ENCODE assay signal across 1 cellular context in genomic region chr6:167760979-167761793, GRCh38.
TF ChIP-seq lines count a peak whose summit lies in the region.

No MANE protein-coding gene starts in this region.

TF ChIP-seq in HepG2, 621 proteins besides CTCF, POLR2A, EP300 and RAD21 (continued from another document and continues in another):
- TF ChIP-seq NFIC (IDR thresholded peaks at IDR 0.05; ENCODE audit: low read length) = no peak
- no peak for TF ChIP-seq SCMH1 (CRISPR knock-in tag; IDR thresholded peaks at IDR 0.05; ENCODE audit: borderline replicate concordance)
- peak; percentile 43 for TF ChIP-seq RBM39 (IDR thresholded peaks at IDR 0.05; ENCODE audit: low read depth, low read length, poor library complexity, severe bottlenecking)
- no peak for TF ChIP-seq HCFC1 (IDR thresholded peaks at IDR 0.05; ENCODE audit: low read depth, low read length)
- no peak for TF ChIP-seq ZNF343 (CRISPR knock-in tag; IDR thresholded peaks at IDR 0.05)
- TF ChIP-seq TEF (CRISPR knock-in tag; IDR thresholded peaks at IDR 0.05) = no peak
- peak; percentile 53; the same call in 1 of the 2 replicates for TF ChIP-seq RFXAP (CRISPR knock-in tag; IDR thresholded peaks at IDR 0.05; ENCODE audit: borderline replicate concordance)
- no peak for TF ChIP-seq PAF1 (CRISPR knock-in tag; IDR thresholded peaks at IDR 0.05)
- peak; percentile 82; the same call in 1 of the 2 replicates for TF ChIP-seq MYC (CRISPR knock-in tag; IDR thresholded peaks at IDR 0.05; ENCODE audit: borderline replicate concordance)
- TF ChIP-seq ZNF552 (CRISPR knock-in tag; IDR thresholded peaks at IDR 0.05; ENCODE audit: borderline replicate concordance) = no peak
- peak; percentile 86 for TF ChIP-seq ZNF629 (CRISPR knock-in tag; conservative IDR thresholded peaks at IDR 0.05)
- TF ChIP-seq PPARG (CRISPR knock-in tag; conservative IDR thresholded peaks at IDR 0.05) = peak; percentile 65; the same call in 1 of the 2 replicates
- peak; percentile 75 for TF ChIP-seq NCOR1 (IDR thresholded peaks at IDR 0.05; ENCODE audit: borderline replicate concordance, low read length)
- peak; percentile 79; the same call in 1 of the 2 replicates for TF ChIP-seq NFKB2 (CRISPR knock-in tag; IDR thresholded peaks at IDR 0.05; ENCODE audit: borderline replicate concordance)
- 0 out of 2 replicates have a peak, but pooled peaks have one; percentile 41 for TF ChIP-seq RBAK (CRISPR knock-in tag; IDR thresholded peaks at IDR 0.05)
- TF ChIP-seq ZNF414 (CRISPR knock-in tag; IDR thresholded peaks at IDR 0.05) = peak; percentile 43; the same call in 1 of the 2 replicates
- no peak for TF ChIP-seq ZNF333 (CRISPR knock-in tag; IDR thresholded peaks at IDR 0.05; ENCODE audit: borderline replicate concordance)
- TF ChIP-seq ZNF770 (CRISPR knock-in tag; IDR thresholded peaks at IDR 0.05) = no peak
- TF ChIP-seq HOXA7 (CRISPR knock-in tag; IDR thresholded peaks at IDR 0.05) = no peak
- TF ChIP-seq SRY (CRISPR knock-in tag; IDR thresholded peaks at IDR 0.05) = no peak
- peak; percentile 85 for TF ChIP-seq BRD4 (CRISPR knock-in tag; IDR thresholded peaks at IDR 0.05)
- TF ChIP-seq ZMAT3 (CRISPR knock-in tag; conservative IDR thresholded peaks at IDR 0.05) = no peak
- TF ChIP-seq YEATS4 (CRISPR knock-in tag; IDR thresholded peaks at IDR 0.05; ENCODE audit: borderline replicate concordance) = 0 out of 2 replicates have a peak, but pooled peaks have one; percentile 54
- peak; percentile 56; the same call in 1 of the 2 replicates for TF ChIP-seq HIVEP1 (CRISPR knock-in tag; IDR thresholded peaks at IDR 0.05)
- no peak for TF ChIP-seq ZNF362 (CRISPR knock-in tag; IDR thresholded peaks at IDR 0.05; ENCODE audit: borderline replicate concordance)
- peak; percentile 58 for TF ChIP-seq RCOR2 (CRISPR knock-in tag; IDR thresholded peaks at IDR 0.05)
- peak; percentile 36 for TF ChIP-seq XRCC5 (optimal IDR thresholded peaks at IDR 0.05; ENCODE audit: low read length)
- peak; percentile 96 for TF ChIP-seq NR2C2 (CRISPR knock-in tag; IDR thresholded peaks at IDR 0.05; ENCODE audit: borderline replicate concordance)
- peak; percentile 14; the same call in 1 of the 2 replicates for TF ChIP-seq KDM6A (CRISPR knock-in tag; IDR thresholded peaks at IDR 0.05; ENCODE audit: low read depth)
- TF ChIP-seq ZNF549 (CRISPR knock-in tag; IDR thresholded peaks at IDR 0.05) = no peak
- TF ChIP-seq, protein P1, sequence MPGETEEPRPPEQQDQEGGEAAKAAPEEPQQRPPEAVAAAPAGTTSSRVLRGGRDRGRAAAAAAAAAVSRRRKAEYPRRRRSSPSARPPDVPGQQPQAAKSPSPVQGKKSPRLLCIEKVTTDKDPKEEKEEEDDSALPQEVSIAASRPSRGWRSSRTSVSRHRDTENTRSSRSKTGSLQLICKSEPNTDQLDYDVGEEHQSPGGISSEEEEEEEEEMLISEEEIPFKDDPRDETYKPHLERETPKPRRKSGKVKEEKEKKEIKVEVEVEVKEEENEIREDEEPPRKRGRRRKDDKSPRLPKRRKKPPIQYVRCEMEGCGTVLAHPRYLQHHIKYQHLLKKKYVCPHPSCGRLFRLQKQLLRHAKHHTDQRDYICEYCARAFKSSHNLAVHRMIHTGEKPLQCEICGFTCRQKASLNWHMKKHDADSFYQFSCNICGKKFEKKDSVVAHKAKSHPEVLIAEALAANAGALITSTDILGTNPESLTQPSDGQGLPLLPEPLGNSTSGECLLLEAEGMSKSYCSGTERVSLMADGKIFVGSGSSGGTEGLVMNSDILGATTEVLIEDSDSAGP (CRISPR knock-in tag; IDR thresholded peaks at IDR 0.05; ENCODE audit: borderline replicate concordance) = peak; percentile 82
- no peak for TF ChIP-seq ZNF766 (CRISPR knock-in tag; IDR thresholded peaks at IDR 0.05; ENCODE audit: borderline replicate concordance)
- TF ChIP-seq MEF2D (CRISPR knock-in tag; IDR thresholded peaks at IDR 0.05) = peak; percentile 80
- TF ChIP-seq GTF3A (CRISPR knock-in tag; conservative IDR thresholded peaks at IDR 0.05) = no peak
- 0 out of 2 replicates have a peak, but pooled peaks have one; percentile 30 for TF ChIP-seq HMG20A (CRISPR knock-in tag; IDR thresholded peaks at IDR 0.05; ENCODE audit: borderline replicate concordance)
- 0 out of 2 replicates have a peak, but pooled peaks have one; percentile 21 for TF ChIP-seq SMAD3 (CRISPR knock-in tag; IDR thresholded peaks at IDR 0.05)
- peak; percentile 64 for TF ChIP-seq ZFX (CRISPR knock-in tag; IDR thresholded peaks at IDR 0.05; ENCODE audit: low read depth)
- no peak for TF ChIP-seq ZNF841 (CRISPR knock-in tag; IDR thresholded peaks at IDR 0.05; ENCODE audit: borderline replicate concordance)
- TF ChIP-seq ELF4 (CRISPR knock-in tag; IDR thresholded peaks at IDR 0.05; ENCODE audit: borderline replicate concordance) = no peak
- peak; percentile 87 for TF ChIP-seq ZMYM2 (CRISPR knock-in tag; IDR thresholded peaks at IDR 0.05)
- no peak for TF ChIP-seq ZSCAN29 (CRISPR knock-in tag; conservative IDR thresholded peaks at IDR 0.05)
- TF ChIP-seq TAF1 (CRISPR knock-in tag; IDR thresholded peaks at IDR 0.05) = peak; percentile 53; the same call in 1 of the 2 replicates
- TF ChIP-seq ZNF746 (CRISPR knock-in tag; IDR thresholded peaks at IDR 0.05) = no peak
- TF ChIP-seq ATRX (CRISPR knock-in tag; IDR thresholded peaks at IDR 0.05; ENCODE audit: borderline replicate concordance) = 0 out of 2 replicates have a peak, but pooled peaks have one; percentile 78
- no peak for TF ChIP-seq ZNF749 (CRISPR knock-in tag; IDR thresholded peaks at IDR 0.05; ENCODE audit: borderline replicate concordance)
- no peak for TF ChIP-seq ZNF383 (CRISPR knock-in tag; IDR thresholded peaks at IDR 0.05; ENCODE audit: borderline replicate concordance)
- peak; percentile 50; the same call in 1 of the 2 replicates for TF ChIP-seq ISL2 (CRISPR knock-in tag; IDR thresholded peaks at IDR 0.05)
- peak; percentile 26 for TF ChIP-seq ZNF713 (CRISPR knock-in tag; IDR thresholded peaks at IDR 0.05)
- no peak for TF ChIP-seq NAIF1 (CRISPR knock-in tag; IDR thresholded peaks at IDR 0.05; ENCODE audit: borderline replicate concordance)
- TF ChIP-seq KLF15 (CRISPR knock-in tag; IDR thresholded peaks at IDR 0.05; ENCODE audit: borderline replicate concordance) = no peak
- TF ChIP-seq ZNF350 (CRISPR knock-in tag; IDR thresholded peaks at IDR 0.05; ENCODE audit: borderline replicate concordance, low read depth) = no peak; the same call in none of the 2 replicates
- TF ChIP-seq, protein P2, sequence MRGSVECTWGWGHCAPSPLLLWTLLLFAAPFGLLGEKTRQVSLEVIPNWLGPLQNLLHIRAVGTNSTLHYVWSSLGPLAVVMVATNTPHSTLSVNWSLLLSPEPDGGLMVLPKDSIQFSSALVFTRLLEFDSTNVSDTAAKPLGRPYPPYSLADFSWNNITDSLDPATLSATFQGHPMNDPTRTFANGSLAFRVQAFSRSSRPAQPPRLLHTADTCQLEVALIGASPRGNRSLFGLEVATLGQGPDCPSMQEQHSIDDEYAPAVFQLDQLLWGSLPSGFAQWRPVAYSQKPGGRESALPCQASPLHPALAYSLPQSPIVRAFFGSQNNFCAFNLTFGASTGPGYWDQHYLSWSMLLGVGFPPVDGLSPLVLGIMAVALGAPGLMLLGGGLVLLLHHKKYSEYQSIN (CRISPR knock-in tag; IDR thresholded peaks at IDR 0.05; ENCODE audit: borderline replicate concordance) = no peak
- 0 out of 2 replicates have a peak, but pooled peaks have one; percentile 65 for TF ChIP-seq ZNF775 (CRISPR knock-in tag; IDR thresholded peaks at IDR 0.05; ENCODE audit: borderline replicate concordance)
- no peak for TF ChIP-seq ZNF3 (CRISPR knock-in tag; IDR thresholded peaks at IDR 0.05)
- TF ChIP-seq KMT2B (CRISPR knock-in tag; IDR thresholded peaks at IDR 0.05) = peak; percentile 55
- 0 out of 2 replicates have a peak, but pooled peaks have one; percentile 47 for TF ChIP-seq STAT6 (CRISPR knock-in tag; IDR thresholded peaks at IDR 0.05; ENCODE audit: borderline replicate concordance)
- TF ChIP-seq, protein P3, sequence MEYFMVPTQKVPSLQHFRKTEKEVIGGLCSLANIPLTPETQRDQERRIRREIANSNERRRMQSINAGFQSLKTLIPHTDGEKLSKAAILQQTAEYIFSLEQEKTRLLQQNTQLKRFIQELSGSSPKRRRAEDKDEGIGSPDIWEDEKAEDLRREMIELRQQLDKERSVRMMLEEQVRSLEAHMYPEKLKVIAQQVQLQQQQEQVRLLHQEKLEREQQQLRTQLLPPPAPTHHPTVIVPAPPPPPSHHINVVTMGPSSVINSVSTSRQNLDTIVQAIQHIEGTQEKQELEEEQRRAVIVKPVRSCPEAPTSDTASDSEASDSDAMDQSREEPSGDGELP (IDR thresholded peaks at IDR 0.05; ENCODE audit: borderline replicate concordance, low read depth) = no peak
- TF ChIP-seq GRHL1 (CRISPR knock-in tag; conservative IDR thresholded peaks at IDR 0.05) = no peak
- TF ChIP-seq NFRKB (IDR thresholded peaks at IDR 0.05) = no peak
- TF ChIP-seq TOE1 (CRISPR knock-in tag; IDR thresholded peaks at IDR 0.05) = no peak
- TF ChIP-seq PITX1 (CRISPR knock-in tag; IDR thresholded peaks at IDR 0.05) = peak; percentile 62; the same call in 1 of the 2 replicates
- no peak; the same call in 1 of the 2 replicates for TF ChIP-seq ZBTB20 (CRISPR knock-in tag; IDR thresholded peaks at IDR 0.05; ENCODE audit: borderline replicate concordance, low read depth)
- TF ChIP-seq HDAC2 (CRISPR knock-in tag; IDR thresholded peaks at IDR 0.05) = peak; percentile 82
